ENCODE assay signal across 9 cellular contexts in the genomic region with DNA sequence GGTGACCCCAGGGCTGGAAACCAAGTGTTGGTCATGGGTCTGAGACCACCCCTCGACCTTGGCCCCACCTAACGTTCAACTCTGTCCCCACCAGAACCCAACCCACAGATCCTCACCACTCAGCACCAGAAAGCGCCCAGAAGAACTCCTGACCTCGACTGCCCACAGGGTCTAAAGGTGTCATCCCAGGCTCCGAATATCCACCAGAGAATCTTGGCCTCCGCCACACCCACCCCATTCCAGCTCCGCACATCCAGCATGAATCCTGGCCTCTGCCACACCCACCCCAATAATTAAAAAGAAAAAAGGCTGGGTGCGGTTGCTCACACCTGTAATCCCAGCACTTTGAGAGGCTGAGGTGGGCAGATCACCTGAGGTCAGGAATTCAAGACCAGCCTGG. TPM values are rescaled to one million over a fixed set of nuclear protein-coding genes. Genes with fewer than 3 reads are reported as not detected.
DNase-seq lines count a peak whose midpoint lies in the region; ATAC-seq and TF ChIP-seq lines count a peak whose summit lies in the region.
"Had no signal": no experiment of that assay in that cellular context is flagged by ENCODE, and none has a peak within 500 bp of the region (broad histone marks: within the 10 kb centered on the region; RNA-seq: fewer than 3 reads in every experiment).

No MANE protein-coding gene starts in this region.

- ATAC-seq in DND-41 (ENCODE audit: insufficient read depth, low read depth) (no peak), RWPE2 (ENCODE audit: low read depth) (no peak), GM21576 (IDR thresholded peaks at IDR 0.05; ENCODE audit: unreplicated experiment) (no peak)

- peaks cover 8% of the 10 kb centered on the region for H3K79me1 ChIP-seq in trophoblast cell (ENCODE audit: low read length)

- H2AFZ ChIP-seq in DND-41 (ENCODE audit: low read depth, low read length): no peak overlapping the region
- no peak overlapping the region for H2AFZ ChIP-seq in trophoblast cell (ENCODE audit: insufficient read depth, low read length, poor library complexity)

- H4K12ac ChIP-seq in trophoblast cell (ENCODE audit: low read depth, low read length): no peak overlapping the region

- H3K14ac ChIP-seq in trophoblast cell (ENCODE audit: low read length): no peak overlapping the region

- H3K36me3 ChIP-seq in DND-41 (ENCODE audit: insufficient read depth, low read length): peaks cover 32% of the 10 kb centered on the region
- H3K36me3 ChIP-seq in RWPE2 (ENCODE audit: low read depth): peaks cover 7% of the 10 kb centered on the region; the same call in 1 of the 2 replicates
- H3K36me3 ChIP-seq in esophagus muscularis mucosa: peaks cover 0 to 4% (median under 1%) of the 10 kb centered on the region in 4 donors
- no peaks in the 10 kb centered on the region for H3K36me3 ChIP-seq in trophoblast cell (ENCODE audit: control insufficient read depth in 1 of 2, insufficient read depth in 2 of 2, low read length in 2 of 2)

- no peak overlapping the region for H4K8ac ChIP-seq in trophoblast cell (ENCODE audit: low read depth, low read length)

- H3K9ac ChIP-seq in DND-41 (ENCODE audit: low read depth, low read length) (peak overlapping the region; percentile 90), trophoblast cell (ENCODE audit: low read length) (no peak overlapping the region)

- peak overlapping the region; percentile 86 for H3K4me2 ChIP-seq in DND-41 (ENCODE audit: insufficient read depth, low read length)
- H3K4me2 ChIP-seq in trophoblast cell (ENCODE audit: low read length): peak overlapping the region; percentile 29

- no peak for TF ChIP-seq CTCF in DND-41 (IDR thresholded peaks at IDR 0.05; ENCODE audit: borderline replicate concordance, extremely low read depth, low read length, poor library complexity, severe bottlenecking)
- no peak for TF ChIP-seq CTCF in RWPE2 (IDR thresholded peaks at IDR 0.05; ENCODE audit: poor library complexity, severe bottlenecking)
- no peak for TF ChIP-seq CTCF in esophagus muscularis mucosa (IDR thresholded peaks at IDR 0.05)

- H3K4me3 ChIP-seq in DND-41 (ENCODE audit: low read depth in 1 of 2, low read length in 2 of 2): peak overlapping the region; percentile 63 to 67; a peak in 3 of 4 replicates
- peak overlapping the region; percentile 95 for H3K4me3 ChIP-seq in RWPE2 (ENCODE audit: severe bottlenecking)
- H3K4me3 ChIP-seq in esophagus muscularis mucosa: peak overlapping the region; percentile 74 to 99 (median 94)
- no peak overlapping the region for H3K4me3 ChIP-seq in trophoblast cell (ENCODE audit: low read depth, low read length)

- no peak overlapping the region for H2AK5ac ChIP-seq in trophoblast cell (ENCODE audit: low read length)

- no peak for TF ChIP-seq POLR2A in esophagus muscularis mucosa (IDR thresholded peaks at IDR 0.05; ENCODE audit: low read depth)

- no peak overlapping the region for H3K23ac ChIP-seq in trophoblast cell (ENCODE audit: low read length)

- no peak for TF ChIP-seq EP300 in esophagus muscularis mucosa (IDR thresholded peaks at IDR 0.05)

- peak overlapping the region; percentile 17 for H3K18ac ChIP-seq in trophoblast cell (ENCODE audit: low read length)

- 82% methylated on average over 8 of the region's 8 CpGs for WGBS in esophagus muscularis mucosa
- no CpG with 5 or more reads among the region's 8 CpGs for WGBS in trophoblast cell (ENCODE audit: extremely low coverage, insufficient coverage, insufficient read length)

- peak overlapping the region; percentile 37 for H3K4ac ChIP-seq in trophoblast cell (ENCODE audit: low read depth, low read length)

- H3K27ac ChIP-seq in DND-41 (ENCODE audit: low read length): peak overlapping the region; percentile 44; the same call in 1 of the 2 replicates
- H3K27ac ChIP-seq in RWPE2 (ENCODE audit: poor library complexity, severe bottlenecking): no peak overlapping the region
- peak overlapping the region; percentile 89 to 97 (median 92) for H3K27ac ChIP-seq in esophagus muscularis mucosa (replicated peaks in 1 of 4)
- H3K27ac ChIP-seq in trophoblast cell (ENCODE audit: low read depth, low read length): no peak overlapping the region

- H4K20me1 ChIP-seq in DND-41 (ENCODE audit: insufficient read depth, low read length): peaks cover 32% of the 10 kb centered on the region

- H3K4me1 ChIP-seq in DND-41 (ENCODE audit: insufficient read depth, low read length): peaks cover 38% of the 10 kb centered on the region
- peaks cover 8% of the 10 kb centered on the region for H3K4me1 ChIP-seq in RWPE2 (ENCODE audit: insufficient read depth, poor library complexity, severe bottlenecking)
- peaks cover 71 to 82% (median 75%) of the 10 kb centered on the region in 4 donors for H3K4me1 ChIP-seq in esophagus muscularis mucosa
- H3K4me1 ChIP-seq in trophoblast cell (ENCODE audit: control insufficient read depth in 1 of 2, insufficient read depth in 2 of 2, low read length in 2 of 2): peaks cover 26 to 35% of the 10 kb centered on the region in 2 experiments

- H4K91ac ChIP-seq in trophoblast cell (ENCODE audit: low read depth, low read length): no peak overlapping the region

- no peaks in the 10 kb centered on the region for H3K27me3 ChIP-seq in DND-41 (ENCODE audit: insufficient read depth, low read length, poor library complexity)
- H3K27me3 ChIP-seq in RWPE2 (ENCODE audit: insufficient read depth, poor library complexity, severe bottlenecking): no peaks in the 10 kb centered on the region
- H3K27me3 ChIP-seq in esophagus muscularis mucosa: no peaks in the 10 kb centered on the region
- H3K27me3 ChIP-seq in trophoblast cell (ENCODE audit: insufficient read depth, low read length): no peaks in the 10 kb centered on the region

- no peak overlapping the region for H2BK120ac ChIP-seq in trophoblast cell (ENCODE audit: insufficient read depth, low read length, poor library complexity)

- peak overlapping the region; percentile 11 for H2BK12ac ChIP-seq in trophoblast cell (ENCODE audit: low read length)

- intact Hi-C loops in esophagus muscularis mucosa (cut with DNase I): loop anchor here (5.0 kb wide), 1 partner anchor 159 kb away; no protein-coding TSS in a partner anchor

- peaks cover 65% of the 10 kb centered on the region for H3K79me2 ChIP-seq in DND-41 (ENCODE audit: insufficient read depth, low read length)
- peaks cover 4% of the 10 kb centered on the region for H3K79me2 ChIP-seq in trophoblast cell (ENCODE audit: control insufficient read depth, insufficient read depth, low read length, poor library complexity)

- no peak overlapping the region for H2BK5ac ChIP-seq in trophoblast cell (ENCODE audit: low read depth, low read length, poor library complexity)

- DNase-seq in DND-41: no peak
- DNase-seq in RWPE2 (ENCODE audit: low spot score): no peak
- DNase-seq in esophagus muscularis mucosa (ENCODE audit: extremely low spot score): no peak
- DNase-seq in trophoblast cell: no peak
- DNase-seq in T-helper 9 cell: no peak
- no peak for DNase-seq in H4 (ENCODE audit: low spot score)
- DNase-seq in COLO829 (ENCODE audit: low spot score): no peak
- DNase-seq: NCI-H1092 treated with DMSO at 0.1 percent for 48 hours had no signal

- H3K9me3 ChIP-seq in DND-41 (ENCODE audit: insufficient read depth, low read length, severe bottlenecking) (no peaks in the 10 kb centered on the region), RWPE2 (ENCODE audit: severe bottlenecking) (no peaks in the 10 kb centered on the region), esophagus muscularis mucosa (no peaks in the 10 kb centered on the region), trophoblast cell (ENCODE audit: insufficient read depth, low read depth, low read length) (no peaks in the 10 kb centered on the region)

RNA-seq across cellular contexts. Expression of gene CERK, which starts 1.3 kb away (rescaled TPM):
- total RNA-seq in esophagus muscularis mucosa: 10 to 100 TPM; 37.3 to 51.1 (median 48.0) TPM
- polyA plus RNA-seq in trophoblast cell (2013): 19.8 and 21.2 TPM in 2 replicates
- 16.9 and 19.6 TPM in 2 replicates for total RNA-seq in H4 (2014; rRNA removed; shearing (Covaris generic))

RNA-seq across cellular contexts. Expression of gene TBC1D22A, which starts 25.7 kb away (rescaled TPM):
- 10 to 100 TPM; 15.2 to 20.7 (median 18.8) TPM for total RNA-seq in esophagus muscularis mucosa
- polyA plus RNA-seq in trophoblast cell (2013): 14.7 and 15.8 TPM in 2 replicates
- 7.0 and 8.6 TPM in 2 replicates for total RNA-seq in H4 (2014; rRNA removed; shearing (Covaris generic))

Comparison
In these comparisons a context has a peak if more than half of its experiments do, and no peak if none do; other contexts are left out.
1. H3K27ac ChIP-seq: peak in DND-41 (single experiment) and esophagus muscularis mucosa (4 of 4); none in RWPE2 (single experiment) and trophoblast cell (single experiment).